8 cellular contexts compared by ENCODE assay signal in genomic region chr2:10721344-10722251, GRCh38. TPM values are rescaled to one million over a fixed set of nuclear protein-coding genes. Genes with fewer than 3 reads are reported as not detected.
A peak's percentile ranks its signal among the peaks of the same experiment; 100 is the strongest.
DNase-seq lines count a peak whose midpoint lies in the region; ATAC-seq, FAIRE-seq and TF ChIP-seq lines count a peak whose summit lies in the region.

TSS of gene ATP6V1C2 (plus strand) at chr2:10721630. CDS start at chr2:10722850, 1,220 bp downstream.

- in situ Hi-C loops in T47D (cut with HindIII; ENCODE audit: low pct_unique_long_range_greater_than_20kb, low sequenced_read_pairs): no loop called here

- H3K27me3 ChIP-seq in lower lobe of right lung (ENCODE audit: low read depth): peaks cover 62% of the 10 kb centered on the region

- no peaks in the 10 kb centered on the region for H3K9me3 ChIP-seq in lower lobe of right lung

- peak within 1 kb of the TSS; percentile 53 for H3K4me3 ChIP-seq in lower lobe of right lung

- DNase-seq in NCI-H2107 treated with DMSO at 0.1 percent for 48 hours (lab: John Stamatoyannopoulos, UW; ENCODE audit: unreplicated experiment): peak; percentile 14
- DNase-seq in NCI-H2107 (lab: John Stamatoyannopoulos, UW): no peak
- DNase-seq in NCI-H1105 (lab: John Stamatoyannopoulos, UW): peak; percentile 25
- peak; percentile 67 to 83 for DNase-seq in T47D (ENCODE audit: low read depth in 1 of 2, low spot score in 1 of 2)
- DNase-seq in lower lobe of right lung: peak; percentile 68
- DNase-seq in urothelium cell line (ENCODE audit: low spot score): peak; percentile 66
- no peak for DNase-seq in T-helper 9 cell

- no peak for FAIRE-seq in urothelium cell line (lab: Jason Lieb, UNC)

- peaks cover 8% of the 10 kb centered on the region for H3K4me1 ChIP-seq in lower lobe of right lung

- ATAC-seq in GM21447 (IDR thresholded peaks at IDR 0.05; ENCODE audit: unreplicated experiment) (peak; percentile 75), lower lobe of right lung (peak; percentile 90 to 93)

- no peaks in the 10 kb centered on the region for H3K36me3 ChIP-seq in lower lobe of right lung

- TF ChIP-seq CTCF in lower lobe of right lung (IDR thresholded peaks at IDR 0.05): no peak

- intact Hi-C loops in lower lobe of right lung (cut with DNase I): no loop called here

- no peak within 1 kb of the TSS for H3K27ac ChIP-seq in lower lobe of right lung

RNA-seq across cellular contexts. Expression of gene ATP6V1C2, which starts in this region (rescaled TPM):
- 1.7 TPM for total RNA-seq in lower lobe of right lung

Comparison
In these comparisons a context has a peak if more than half of its experiments do, and no peak if none do; other contexts are left out.
1. DNase-seq: peak in NCI-H2107 treated with DMSO at 0.1 percent for 48 hours (single experiment), NCI-H1105 (single experiment), T47D (2 of 2), lower lobe of right lung (single experiment) and urothelium cell line (single experiment); none in NCI-H2107 (single experiment) and T-helper 9 cell (single experiment).